In genomic region chr16:30526137-30526822, GRCh38 we compare ENCODE assay signal across 1 cellular context.
A peak's percentile ranks its signal among the peaks of the same experiment; 100 is the strongest.
TF ChIP-seq lines count a peak whose summit lies in the region.

Gene ZNF768 (minus strand): TSS chr16:30526566. CDS start chr16:30526413, 153 bp downstream.

TF ChIP-seq in GM12878, 131 proteins besides CTCF, POLR2A, EP300 and RAD21 (continued from another document and continues in another):
- TF ChIP-seq CHD2 (IDR thresholded peaks at IDR 0.05; ENCODE audit: borderline replicate concordance, low read depth, low read length) (no peak), TAF1 (IDR thresholded peaks at IDR 0.05; ENCODE audit: borderline replicate concordance, low read depth, low read length) (no peak), FOXK2 (IDR thresholded peaks at IDR 0.05) (no peak), RBBP5 (conservative IDR thresholded peaks at IDR 0.05) (no peak), BACH1 (IDR thresholded peaks at IDR 0.05; ENCODE audit: borderline replicate concordance) (peak; percentile 71; the same call in 1 of the 2 replicates), NRF1 (conservative IDR thresholded peaks at IDR 0.05; ENCODE audit: low read depth, low read length) (no peak), MAX (IDR thresholded peaks at IDR 0.05; ENCODE audit: low read depth, low read length) (no peak), EZH2 (IDR thresholded peaks at IDR 0.05; ENCODE audit: borderline replicate concordance, control insufficient read depth, low read depth, low read length) (no peak), PML (IDR thresholded peaks at IDR 0.05; ENCODE audit: low read length) (no peak), CREM (IDR thresholded peaks at IDR 0.05; ENCODE audit: low read depth) (no peak), FOS (IDR thresholded peaks at IDR 0.05; ENCODE audit: borderline replicate concordance, extremely low read depth, insufficient read length) (no peak), PAX8 (IDR thresholded peaks at IDR 0.05) (no peak), ZNF622 (IDR thresholded peaks at IDR 0.05) (no peak), SP1 (IDR thresholded peaks at IDR 0.05; ENCODE audit: low read depth, low read length) (no peak), CHD1 (IDR thresholded peaks at IDR 0.05; ENCODE audit: low read depth, low read length) (no peak), CEBPZ (IDR thresholded peaks at IDR 0.05; ENCODE audit: low read depth, low read length) (no peak), ATF7 (IDR thresholded peaks at IDR 0.05; ENCODE audit: low read depth) (no peak), SREBF2 (IDR thresholded peaks at IDR 0.05; ENCODE audit: low read length) (no peak), CHD4 (IDR thresholded peaks at IDR 0.05) (no peak), IKZF1 (conservative IDR thresholded peaks at IDR 0.05) (no peak; the same call in none of the 2 replicates), HDAC2 (IDR thresholded peaks at IDR 0.05) (no peak), IKZF2 (IDR thresholded peaks at IDR 0.05) (no peak), REST (IDR thresholded peaks at IDR 0.05; ENCODE audit: low read depth, low read length) (peak; percentile 78), TCF7 (IDR thresholded peaks at IDR 0.05; ENCODE audit: borderline replicate concordance) (no peak), HDGF (IDR thresholded peaks at IDR 0.05) (0 out of 2 replicates have a peak, but pooled peaks have one; percentile 49), CUX1 (IDR thresholded peaks at IDR 0.05; ENCODE audit: insufficient replicate concordance, low read depth, low read length) (no peak), TARDBP (IDR thresholded peaks at IDR 0.05; ENCODE audit: borderline replicate concordance) (no peak), HCFC1 (IDR thresholded peaks at IDR 0.05; ENCODE audit: low read length) (no peak), ZNF592 (IDR thresholded peaks at IDR 0.05) (no peak), USF1 (IDR thresholded peaks at IDR 0.05; ENCODE audit: borderline replicate concordance, extremely low read length, insufficient read depth, low read depth, low read length) (no peak), YY1 (IDR thresholded peaks at IDR 0.05; ENCODE audit: low read depth, low read length) (0 out of 2 replicates have a peak, but pooled peaks have one; percentile 22), PBX3 (IDR thresholded peaks at IDR 0.05; ENCODE audit: insufficient replicate concordance, low read depth, low read length) (no peak), NFXL1 (IDR thresholded peaks at IDR 0.05; ENCODE audit: borderline replicate concordance) (no peak), LARP7 (IDR thresholded peaks at IDR 0.05) (peak; percentile 73; the same call in 1 of the 2 replicates), EED (IDR thresholded peaks at IDR 0.05; ENCODE audit: low read depth) (no peak), NBN (IDR thresholded peaks at IDR 0.05) (no peak), KLF5 (IDR thresholded peaks at IDR 0.05; ENCODE audit: partially characterized antibody) (no peak), MEF2A (IDR thresholded peaks at IDR 0.05; ENCODE audit: insufficient read depth, low read depth, low read length) (no peak), ZBED1 (IDR thresholded peaks at IDR 0.05; ENCODE audit: borderline replicate concordance) (no peak), SUPT20H (IDR thresholded peaks at IDR 0.05; ENCODE audit: borderline replicate concordance, control insufficient read depth, low read depth, low read length) (no peak), NKRF (conservative IDR thresholded peaks at IDR 0.05) (peak; percentile 78)
